20 cellular contexts compared by ENCODE assay signal in genomic region chr3:137163958-137164357, GRCh38.
DNase-seq lines count a peak whose midpoint lies in the region; ATAC-seq and TF ChIP-seq lines count a peak whose summit lies in the region.
"Had no signal": no experiment of that assay in that cellular context is flagged by ENCODE, and none has a peak within 500 bp of the region (broad histone marks: within the 10 kb centered on the region; RNA-seq: fewer than 3 reads in every experiment).

No MANE protein-coding gene starts in this region.

- TF ChIP-seq EP300 in gastroesophageal sphincter (IDR thresholded peaks at IDR 0.05), result no peak

- H3K36me3 ChIP-seq in gastroesophageal sphincter (no peaks in the 10 kb centered on the region), osteoblast (ENCODE audit: insufficient read depth, low read length) (no peaks in the 10 kb centered on the region), uterus (no peaks in the 10 kb centered on the region), aorta (ENCODE audit: control insufficient read depth in 1 of 2, insufficient read depth in 2 of 2, low read length in 1 of 2) (no peaks in the 10 kb centered on the region)
- H3K36me3 ChIP-seq: brain microvascular endothelial cell, heart right ventricle had no signal

- H3K4me2 ChIP-seq in osteoblast (ENCODE audit: insufficient read depth, low read length), result no peak overlapping the region

- no peak for ATAC-seq in right cardiac atrium
- no peak for ATAC-seq in left ventricle myocardium superior
- ATAC-seq in gastroesophageal sphincter, result no peak
- no peak for ATAC-seq in aorta (ENCODE audit: low FRiP score)
- ATAC-seq in GM19395 (IDR thresholded peaks at IDR 0.05; ENCODE audit: unreplicated experiment), result no peak
- ATAC-seq: T-cell had no signal

- H4K20me1 ChIP-seq in osteoblast (ENCODE audit: insufficient read depth, low read length), result no peaks in the 10 kb centered on the region

- no peaks in the 10 kb centered on the region for H3K9me3 ChIP-seq in right cardiac atrium (ENCODE audit: control insufficient read depth, low read length)
- no peaks in the 10 kb centered on the region for H3K9me3 ChIP-seq in gastroesophageal sphincter
- H3K9me3 ChIP-seq in osteoblast (ENCODE audit: low read depth, low read length), result no peaks in the 10 kb centered on the region
- no peaks in the 10 kb centered on the region for H3K9me3 ChIP-seq in uterus
- no peaks in the 10 kb centered on the region for H3K9me3 ChIP-seq in aorta (ENCODE audit: control insufficient read depth, low read length)
- H3K9me3 ChIP-seq: heart right ventricle had no signal

- no peaks in the 10 kb centered on the region for H3K27me3 ChIP-seq in right cardiac atrium (ENCODE audit: control insufficient read depth, insufficient read depth)
- H3K27me3 ChIP-seq in gastroesophageal sphincter, result no peaks in the 10 kb centered on the region
- no peaks in the 10 kb centered on the region for H3K27me3 ChIP-seq in osteoblast (ENCODE audit: insufficient read depth, low read length)
- no peaks in the 10 kb centered on the region for H3K27me3 ChIP-seq in uterus
- H3K27me3 ChIP-seq in aorta (ENCODE audit: control insufficient read depth in 1 of 2, insufficient read depth in 2 of 2, low read length in 1 of 2), result no peaks in the 10 kb centered on the region
- H3K27me3 ChIP-seq: brain microvascular endothelial cell, heart right ventricle had no signal

- DNase-seq in right cardiac atrium (no peak), left ventricle myocardium superior (no peak), osteoblast (ENCODE audit: insufficient read length, low spot score, missing footprints) (peak; percentile 29), uterus (no peak), aorta (no peak)
- no peak for DNase-seq in stimulated activated CD4-positive, alpha-beta T cell treated with anti-CD3 and anti-CD28 coated beads, Interleukin-2, amount 100 ng/mL, for 48 hours
- DNase-seq: activated CD4-positive, alpha-beta T cell treated with anti-CD3 and anti-CD28 coated beads for 48 hours; activated naive CD8-positive, alpha-beta T cell treated with anti-CD3 and anti-CD28 coated beads for 36 hours; brain microvascular endothelial cell; COR-L47; EL; immature natural killer cell; NCI-H1417 treated with DMSO at 0.1 percent for 48 hours; posterior cingulate gyrus; SHP77 treated with DMSO at 0.1 percent for 48 hours; stimulated activated CD4-positive, alpha-beta T cell treated with anti-CD3 and anti-CD28 coated beads, Interleukin-4, amount 100 ng/mL, for 4 hours; T-cell had no signal

- no peak for TF ChIP-seq CTCF in gastroesophageal sphincter (IDR thresholded peaks at IDR 0.05)
- TF ChIP-seq CTCF in osteoblast (IDR thresholded peaks at IDR 0.05; ENCODE audit: extremely low read depth, low read depth, low read length), result no peak
- TF ChIP-seq CTCF in uterus (IDR thresholded peaks at IDR 0.05), result no peak

- no peaks in the 10 kb centered on the region for H3K4me1 ChIP-seq in right cardiac atrium (ENCODE audit: control insufficient read depth, insufficient read depth, low read length)
- peaks cover 0 to 24% (median 3%) of the 10 kb centered on the region in 3 donors for H3K4me1 ChIP-seq in gastroesophageal sphincter
- no peaks in the 10 kb centered on the region for H3K4me1 ChIP-seq in osteoblast (ENCODE audit: insufficient read depth, low read length)
- no peaks in the 10 kb centered on the region for H3K4me1 ChIP-seq in uterus
- H3K4me1 ChIP-seq in aorta (ENCODE audit: control insufficient read depth in 1 of 2, insufficient read depth in 2 of 2, low read length in 2 of 2), result no peaks in the 10 kb centered on the region

- no peak for TF ChIP-seq POLR2A in gastroesophageal sphincter (IDR thresholded peaks at IDR 0.05)
- TF ChIP-seq POLR2A in uterus (IDR thresholded peaks at IDR 0.05), result no peak

- no peak overlapping the region for H3K27ac ChIP-seq in right cardiac atrium (ENCODE audit: low read length)
- peak overlapping the region in 3 of 4 donors; percentile 29 to 69 (median 58) for H3K27ac ChIP-seq in gastroesophageal sphincter
- no peak overlapping the region for H3K27ac ChIP-seq in osteoblast (ENCODE audit: low read depth, low read length)
- H3K27ac ChIP-seq in uterus, result peak overlapping the region; percentile 65
- H3K27ac ChIP-seq in aorta (ENCODE audit: low read depth in 1 of 2, low read length in 2 of 2), result no peak overlapping the region
- H3K27ac ChIP-seq: brain microvascular endothelial cell had no signal

- no peak overlapping the region for H2AFZ ChIP-seq in osteoblast (ENCODE audit: low read length)

- H3K4me3 ChIP-seq in right cardiac atrium (ENCODE audit: low read length) (peak overlapping the region; percentile 9), gastroesophageal sphincter (no peak overlapping the region), osteoblast (ENCODE audit: insufficient read depth, low read length) (no peak overlapping the region), uterus (no peak overlapping the region), aorta (ENCODE audit: low read length in 2 of 2) (no peak overlapping the region)

- intact Hi-C loops in right cardiac atrium (cut with DNase I), result no loop called here
- intact Hi-C loops in left ventricle myocardium superior (cut with micrococcal nuclease), result no loop called here
- intact Hi-C loops in uterus (cut with DNase I; ENCODE audit: low total_unique reads), result no loop called here
- intact Hi-C loops in aorta (cut with DNase I), result no loop called here

- H3K79me2 ChIP-seq in osteoblast (ENCODE audit: insufficient read depth, low read length), result no peaks in the 10 kb centered on the region

Comparison
In these comparisons a context has a peak if more than half of its experiments do, and no peak if none do; other contexts are left out.
1. H3K27ac ChIP-seq: peak in gastroesophageal sphincter (3 of 4) and uterus (2 of 2); none in right cardiac atrium (single experiment), osteoblast (single experiment) and aorta (0 of 2).